Comparison of ENCODE assay signal across 16 cellular contexts in genomic region chr16:14522617-14523135, GRCh38.
A peak's percentile ranks its signal among the peaks of the same experiment; 100 is the strongest.
DNase-seq lines count a peak whose midpoint lies in the region; TF ChIP-seq lines count a peak whose summit lies in the region.
"Had no signal": no experiment of that assay in that cellular context is flagged by ENCODE, and none has a peak within 500 bp of the region (broad histone marks: within the 10 kb centered on the region; RNA-seq: fewer than 3 reads in every experiment).

No MANE protein-coding gene starts in this region.

- H3K27me3 ChIP-seq in HUES6 (ENCODE audit: control insufficient read depth, insufficient read depth, low read length): no peaks in the 10 kb centered on the region
- no peaks in the 10 kb centered on the region for H3K27me3 ChIP-seq in smooth muscle cell (ENCODE audit: low read depth)
- H3K27me3 ChIP-seq: Peyer's patch had no signal

- H4K20me1 ChIP-seq in smooth muscle cell (ENCODE audit: low read depth): no peaks in the 10 kb centered on the region

- H3K9me3 Mint-ChIP-seq in dendritic cell treated with granulocyte-macrophage colony-stimulating factor and Interleukin-4, amounts not matched to agents 40 ng/mL and 50 ng/mL, for 4 days: no peaks in the 10 kb centered on the region
- H3K9me3 Mint-ChIP-seq: CD14-positive monocyte, T-cell had no signal

- H3K27ac Mint-ChIP-seq in dendritic cell treated with granulocyte-macrophage colony-stimulating factor and Interleukin-4, amounts not matched to agents 40 ng/mL and 50 ng/mL, for 4 days: peak overlapping the region; percentile 23
- H3K27ac Mint-ChIP-seq: CD14-positive monocyte had no signal

- H3K9me3 ChIP-seq in HUES6 (ENCODE audit: control insufficient read depth, insufficient read depth, low read depth, low read length): no peaks in the 10 kb centered on the region
- no peaks in the 10 kb centered on the region for H3K9me3 ChIP-seq in smooth muscle cell (replicated peaks; ENCODE audit: low read depth)
- H3K9me3 ChIP-seq: Peyer's patch, SK-N-SH had no signal

- TF ChIP-seq CTCF in smooth muscle cell (IDR thresholded peaks at IDR 0.05; ENCODE audit: borderline replicate concordance, insufficient read depth, poor library complexity, severe bottlenecking): no peak

- DNase-seq in NCI-H2107 treated with DMSO at 0.1 percent for 48 hours (lab: John Stamatoyannopoulos, UW; ENCODE audit: unreplicated experiment) (peak; percentile 79), NCI-H2107 (lab: John Stamatoyannopoulos, UW) (no peak), smooth muscle cell (lab: John Stamatoyannopoulos, UW; ENCODE audit: unreplicated experiment) (no peak), SIG-M5 treated with dmso at 0.1 percent for 504 hours (lab: John Stamatoyannopoulos, UW; ENCODE audit: unreplicated experiment) (no peak), DMS53 treated with DMSO at 0.1 percent for 48 hours (lab: John Stamatoyannopoulos, UW; ENCODE audit: unreplicated experiment) (no peak), AG08396 (ENCODE audit: low spot score) (no peak)
- DNase-seq: DMS53, GOT3, NCI-H2029, NCI-H510A treated with DMSO at 0.1 percent for 48 hours, Peyer's patch, SK-N-SH, T-cell had no signal

- no peaks in the 10 kb centered on the region for H3K27me3 Mint-ChIP-seq in dendritic cell treated with granulocyte-macrophage colony-stimulating factor and Interleukin-4, amounts not matched to agents 40 ng/mL and 50 ng/mL, for 4 days
- H3K27me3 Mint-ChIP-seq: T-cell had no signal

- WGBS in smooth muscle cell (ENCODE audit: low lambda C conversion rate): 96% methylated on average over 1 of the region's 1 CpG

- peaks cover 16% of the 10 kb centered on the region for H3K4me1 Mint-ChIP-seq in dendritic cell treated with granulocyte-macrophage colony-stimulating factor and Interleukin-4, amounts not matched to agents 40 ng/mL and 50 ng/mL, for 4 days (ENCODE audit: low read depth)

- H3K27ac ChIP-seq in HUES6 (ENCODE audit: low read depth, low read length): peak overlapping the region; percentile 49
- peak overlapping the region; percentile 57 for H3K27ac ChIP-seq in smooth muscle cell (ENCODE audit: low read depth)
- H3K27ac ChIP-seq: Peyer's patch had no signal

- H3K36me3 ChIP-seq in HUES6 (ENCODE audit: control insufficient read depth, insufficient read depth, low read length) (no peaks in the 10 kb centered on the region), smooth muscle cell (ENCODE audit: low read depth) (no peaks in the 10 kb centered on the region)
- H3K36me3 ChIP-seq: Peyer's patch had no signal

- peaks cover 3% of the 10 kb centered on the region for H3K79me2 ChIP-seq in smooth muscle cell (ENCODE audit: low read depth)

- H3K36me3 Mint-ChIP-seq in dendritic cell treated with granulocyte-macrophage colony-stimulating factor and Interleukin-4, amounts not matched to agents 40 ng/mL and 50 ng/mL, for 4 days (ENCODE audit: low read depth): peaks cover 6% of the 10 kb centered on the region

- intact Hi-C loops in dendritic cell treated with granulocyte-macrophage colony-stimulating factor and Interleukin-4, amounts not matched to agents 40 ng/mL and 50 ng/mL, for 4 days (cut with micrococcal nuclease): no loop called here

- no peak overlapping the region for H2AFZ ChIP-seq in smooth muscle cell (ENCODE audit: low read depth)

- peak overlapping the region; percentile 35 for H3K9ac ChIP-seq in HUES6 (ENCODE audit: low read length)
- no peak overlapping the region for H3K9ac ChIP-seq in smooth muscle cell (ENCODE audit: low read depth)
- H3K9ac ChIP-seq: SK-N-SH had no signal

- H3K4me2 ChIP-seq in smooth muscle cell: no peak overlapping the region
- H3K4me2 ChIP-seq: SK-N-SH had no signal

- peaks cover 49% of the 10 kb centered on the region for H3K4me1 ChIP-seq in HUES6 (ENCODE audit: control insufficient read depth, insufficient read depth, low read length)
- peaks cover 28% of the 10 kb centered on the region for H3K4me1 ChIP-seq in smooth muscle cell (ENCODE audit: low read depth)
- H3K4me1 ChIP-seq: Peyer's patch had no signal

- H3K4me3 ChIP-seq in HUES6 (ENCODE audit: low read depth, low read length) (no peak overlapping the region), smooth muscle cell (no peak overlapping the region)
- H3K4me3 ChIP-seq: Peyer's patch had no signal

- no peak overlapping the region for H3K4me3 Mint-ChIP-seq in dendritic cell treated with granulocyte-macrophage colony-stimulating factor and Interleukin-4, amounts not matched to agents 40 ng/mL and 50 ng/mL, for 4 days
- H3K4me3 Mint-ChIP-seq: CD14-positive monocyte, T-cell had no signal

- no peaks in the 10 kb centered on the region for H3F3A ChIP-seq in smooth muscle cell (ENCODE audit: low read depth)
